In the genomic region with DNA sequence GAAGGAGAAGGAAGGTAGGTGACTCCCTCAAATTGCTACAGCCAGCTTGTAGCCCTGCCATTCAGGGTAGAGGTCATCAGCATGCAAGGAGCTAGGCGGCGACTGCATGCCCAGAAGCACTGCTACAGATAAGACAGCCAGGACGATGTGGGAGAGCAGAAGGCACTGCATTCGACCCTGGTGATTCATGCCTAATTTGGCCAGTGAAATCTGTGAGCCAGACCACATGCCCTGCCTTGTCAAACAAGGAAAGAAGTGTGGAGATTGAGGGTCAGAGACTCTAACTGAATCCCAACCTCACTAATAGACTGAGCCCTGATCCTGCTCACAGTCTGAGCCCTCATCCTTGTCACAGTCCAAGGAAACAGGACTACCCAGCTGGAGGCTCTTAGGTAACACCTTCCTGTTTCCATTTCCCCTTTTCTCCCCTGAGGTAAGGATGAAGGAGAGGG, we compare ENCODE assay signal across 1 cellular context.
A peak's percentile ranks its signal among the peaks of the same experiment; 100 is the strongest.
TF ChIP-seq lines count a peak whose summit lies in the region.

No MANE protein-coding gene starts in this region.

TF ChIP-seq in SK-N-SH, 30 proteins besides CTCF, POLR2A, EP300 and RAD21 (continued from another document):
- TF ChIP-seq TCF12 (IDR thresholded peaks at IDR 0.05) (no peak; the same call in 1 of the 2 replicates), FOXM1 (IDR thresholded peaks at IDR 0.05; ENCODE audit: low read depth) (no peak), POLR2AphosphoS5 (IDR thresholded peaks at IDR 0.05; ENCODE audit: low read depth, low read length) (no peak), GATA2 (CRISPR knock-in tag; IDR thresholded peaks at IDR 0.05) (no peak), JUND (IDR thresholded peaks at IDR 0.05) (no peak; the same call in 1 of the 2 replicates), RXRA (IDR thresholded peaks at IDR 0.05; ENCODE audit: borderline replicate concordance, low read depth) (peak; percentile 46; the same call in 1 of the 2 replicates), NRF1 (IDR thresholded peaks at IDR 0.05; ENCODE audit: low read depth, low read length) (no peak), YY1 (IDR thresholded peaks at IDR 0.05; ENCODE audit: low read depth) (no peak), TAF1 (IDR thresholded peaks at IDR 0.05; ENCODE audit: borderline replicate concordance, low read depth, low read length) (no peak), TEAD4 (IDR thresholded peaks at IDR 0.05; ENCODE audit: borderline replicate concordance, insufficient read depth) (no peak), SIN3A (IDR thresholded peaks at IDR 0.05; ENCODE audit: borderline replicate concordance, low read depth, low read length) (no peak), CHD2 (IDR thresholded peaks at IDR 0.05; ENCODE audit: low read length, partially characterized antibody) (no peak), ELF1 (IDR thresholded peaks at IDR 0.05) (no peak), FOSL2 (IDR thresholded peaks at IDR 0.05; ENCODE audit: borderline replicate concordance, low read depth) (peak; percentile 34; the same call in 1 of the 2 replicates)
- TF ChIP-seq, protein P1, sequence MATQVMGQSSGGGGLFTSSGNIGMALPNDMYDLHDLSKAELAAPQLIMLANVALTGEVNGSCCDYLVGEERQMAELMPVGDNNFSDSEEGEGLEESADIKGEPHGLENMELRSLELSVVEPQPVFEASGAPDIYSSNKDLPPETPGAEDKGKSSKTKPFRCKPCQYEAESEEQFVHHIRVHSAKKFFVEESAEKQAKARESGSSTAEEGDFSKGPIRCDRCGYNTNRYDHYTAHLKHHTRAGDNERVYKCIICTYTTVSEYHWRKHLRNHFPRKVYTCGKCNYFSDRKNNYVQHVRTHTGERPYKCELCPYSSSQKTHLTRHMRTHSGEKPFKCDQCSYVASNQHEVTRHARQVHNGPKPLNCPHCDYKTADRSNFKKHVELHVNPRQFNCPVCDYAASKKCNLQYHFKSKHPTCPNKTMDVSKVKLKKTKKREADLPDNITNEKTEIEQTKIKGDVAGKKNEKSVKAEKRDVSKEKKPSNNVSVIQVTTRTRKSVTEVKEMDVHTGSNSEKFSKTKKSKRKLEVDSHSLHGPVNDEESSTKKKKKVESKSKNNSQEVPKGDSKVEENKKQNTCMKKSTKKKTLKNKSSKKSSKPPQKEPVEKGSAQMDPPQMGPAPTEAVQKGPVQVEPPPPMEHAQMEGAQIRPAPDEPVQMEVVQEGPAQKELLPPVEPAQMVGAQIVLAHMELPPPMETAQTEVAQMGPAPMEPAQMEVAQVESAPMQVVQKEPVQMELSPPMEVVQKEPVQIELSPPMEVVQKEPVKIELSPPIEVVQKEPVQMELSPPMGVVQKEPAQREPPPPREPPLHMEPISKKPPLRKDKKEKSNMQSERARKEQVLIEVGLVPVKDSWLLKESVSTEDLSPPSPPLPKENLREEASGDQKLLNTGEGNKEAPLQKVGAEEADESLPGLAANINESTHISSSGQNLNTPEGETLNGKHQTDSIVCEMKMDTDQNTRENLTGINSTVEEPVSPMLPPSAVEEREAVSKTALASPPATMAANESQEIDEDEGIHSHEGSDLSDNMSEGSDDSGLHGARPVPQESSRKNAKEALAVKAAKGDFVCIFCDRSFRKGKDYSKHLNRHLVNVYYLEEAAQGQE (IDR thresholded peaks at IDR 0.05; ENCODE audit: low read depth, low read length), result no peak
- TF ChIP-seq, protein P2, sequence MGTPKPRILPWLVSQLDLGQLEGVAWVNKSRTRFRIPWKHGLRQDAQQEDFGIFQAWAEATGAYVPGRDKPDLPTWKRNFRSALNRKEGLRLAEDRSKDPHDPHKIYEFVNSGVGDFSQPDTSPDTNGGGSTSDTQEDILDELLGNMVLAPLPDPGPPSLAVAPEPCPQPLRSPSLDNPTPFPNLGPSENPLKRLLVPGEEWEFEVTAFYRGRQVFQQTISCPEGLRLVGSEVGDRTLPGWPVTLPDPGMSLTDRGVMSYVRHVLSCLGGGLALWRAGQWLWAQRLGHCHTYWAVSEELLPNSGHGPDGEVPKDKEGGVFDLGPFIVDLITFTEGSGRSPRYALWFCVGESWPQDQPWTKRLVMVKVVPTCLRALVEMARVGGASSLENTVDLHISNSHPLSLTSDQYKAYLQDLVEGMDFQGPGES (IDR thresholded peaks at IDR 0.05; ENCODE audit: low read depth, low read length), result peak; percentile 35; the same call in 1 of the 2 replicates
TF ChIP-seq in SK-N-SH: peak in this region for 7.
